In the genomic region with DNA sequence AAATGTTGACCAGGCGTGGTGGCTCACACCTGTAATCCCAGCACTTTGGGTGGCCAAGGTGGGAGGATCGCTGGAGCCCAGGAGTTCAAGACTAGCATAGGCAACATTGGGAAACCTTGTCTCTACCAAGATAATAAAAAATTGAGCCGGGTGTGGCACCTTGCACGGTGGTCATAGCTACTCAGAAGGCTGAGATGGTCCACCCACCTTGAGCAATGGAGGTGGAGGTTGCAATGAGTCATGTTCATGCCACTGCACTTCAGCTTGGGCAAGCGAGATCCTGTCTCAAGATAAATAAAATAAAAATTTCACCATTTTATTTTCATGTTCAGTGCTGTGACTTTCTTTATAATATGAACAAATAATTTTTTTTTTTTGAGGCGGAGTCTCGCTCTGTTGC, we compare ENCODE assay signal across 20 cellular contexts. TPM values are rescaled to one million over a fixed set of nuclear protein-coding genes. Genes with fewer than 3 reads are reported as not detected.
A peak's percentile ranks its signal among the peaks of the same experiment; 100 is the strongest.
DNase-seq lines count a peak whose midpoint lies in the region; ATAC-seq and TF ChIP-seq lines count a peak whose summit lies in the region.
"Had no signal": no experiment of that assay in that cellular context is flagged by ENCODE, and none has a peak within 500 bp of the region (broad histone marks: within the 10 kb centered on the region; RNA-seq: fewer than 3 reads in every experiment).

No MANE protein-coding gene starts in this region.

- POLR2A ChIA-PET in naive thymus-derived CD4-positive, alpha-beta T cell (lab: Charles Lee) = no interaction called here

- H3K9me3 ChIP-seq in GM23248 (ENCODE audit: low read depth) = no peaks in the 10 kb centered on the region
- peaks cover 0 to 6% (median 0%) of the 10 kb centered on the region in 3 experiments for H3K9me3 ChIP-seq in naive thymus-derived CD4-positive, alpha-beta T cell (ENCODE audit: control insufficient read depth in 2 of 3, low read length in 3 of 3)
- H3K9me3 ChIP-seq: ovary had no signal

- no peak overlapping the region for H3K4me3 ChIP-seq in GM23248
- H3K4me3 ChIP-seq in epithelial cell of esophagus (ENCODE audit: low read length) = no peak overlapping the region
- no peak overlapping the region for H3K4me3 ChIP-seq in naive thymus-derived CD4-positive, alpha-beta T cell (ENCODE audit: low read length)
- H3K4me3 ChIP-seq: ovary, tibial nerve had no signal

- no peak overlapping the region for H3K27ac Mint-ChIP-seq in naive thymus-derived CD4-positive, alpha-beta T cell
- H3K27ac Mint-ChIP-seq: activated naive CD8-positive, alpha-beta T cell treated with anti-CD3 and anti-CD28 coated beads, Interleukin-2, amount 10 ng/mL, durations not matched to agents 7 days and 5 days had no signal

- peaks cover 18% of the 10 kb centered on the region for H4K20me1 ChIP-seq in GM23248 (ENCODE audit: insufficient read depth)

- no peaks in the 10 kb centered on the region for H3K27me3 Mint-ChIP-seq in naive thymus-derived CD4-positive, alpha-beta T cell
- H3K27me3 Mint-ChIP-seq: activated naive CD8-positive, alpha-beta T cell treated with anti-CD3 and anti-CD28 coated beads, Interleukin-2, amount 10 ng/mL, durations not matched to agents 7 days and 5 days had no signal

- in situ Hi-C loops in GM23248 (cut with MboI) = no loop called here

- H3K4me2 ChIP-seq in GM23248 (ENCODE audit: unreplicated experiment) = no peak overlapping the region

- peak; percentile 60 for ATAC-seq in naive thymus-derived CD4-positive, alpha-beta T cell
- ATAC-seq in HG03469 (IDR thresholded peaks at IDR 0.05; ENCODE audit: unreplicated experiment) = no peak
- ATAC-seq: left lobe of liver; stimulated activated naive CD8-positive, alpha-beta T cell treated with anti-CD3 and anti-CD28 coated beads, Interleukin-15, Interleukin-2, amounts not matched to agents 100 U/mL and 50 U/mL, for 24 hours had no signal

- intact Hi-C loops in naive thymus-derived CD4-positive, alpha-beta T cell (cut with micrococcal nuclease) = no loop called here

- H3K79me2 ChIP-seq in GM23248 (ENCODE audit: insufficient read depth) = peaks cover 100% of the 10 kb centered on the region

- TF ChIP-seq CTCF in epithelial cell of esophagus (IDR thresholded peaks at IDR 0.05; ENCODE audit: insufficient read depth, low read depth, low read length, missing control alignments) = no peak

- H3K27ac ChIP-seq in GM23248 = no peak overlapping the region
- no peak overlapping the region for H3K27ac ChIP-seq in naive thymus-derived CD4-positive, alpha-beta T cell (ENCODE audit: low read depth, low read length)
- H3K27ac ChIP-seq: brain microvascular endothelial cell, ovary, tibial nerve had no signal

- peaks cover 16% of the 10 kb centered on the region for H3F3A ChIP-seq in GM23248 (ENCODE audit: insufficient read depth)

- H3K4me3 Mint-ChIP-seq in naive thymus-derived CD4-positive, alpha-beta T cell = no peak overlapping the region
- H3K4me3 Mint-ChIP-seq: activated naive CD8-positive, alpha-beta T cell treated with anti-CD3 and anti-CD28 coated beads, Interleukin-2, amount 10 ng/mL, durations not matched to agents 7 days and 5 days had no signal

- DNase-seq in GM23248 (peak; percentile 56), NCI-H226 (peak; percentile 80), epithelial cell of esophagus (ENCODE audit: low read depth) (peak; percentile 96), midbrain (lab: John Stamatoyannopoulos, UW) (no peak)
- no peak for DNase-seq in naive thymus-derived CD4-positive, alpha-beta T cell
- no peak for DNase-seq in activated CD8-positive, alpha-beta memory T cell treated with anti-CD3 and anti-CD28 coated beads, Interleukin-2, amount 50 U/mL, for 48 hours
- DNase-seq in stimulated activated CD4-positive, alpha-beta T cell treated with anti-CD3 and anti-CD28 coated beads, Interleukin-2, amount 100 ng/mL, for 48 hours = no peak
- DNase-seq: activated CD4-positive, alpha-beta T cell treated with anti-CD3 and anti-CD28 coated beads for 1 hour; activated naive CD8-positive, alpha-beta T cell treated with anti-CD3 and anti-CD28 coated beads, Interleukin-2, amount 10 ng/mL, durations not matched to agents 7 days and 5 days; brain microvascular endothelial cell; dermis blood vessel endothelial cell; DND-41; NCI-H1105; NCI-H69; ovary; stimulated activated naive CD8-positive, alpha-beta T cell treated with anti-CD3 and anti-CD28 coated beads, Interleukin-15, Interleukin-2, amounts not matched to agents 100 U/mL and 50 U/mL, for 24 hours; T1000 had no signal

- H3K4me1 Mint-ChIP-seq in naive thymus-derived CD4-positive, alpha-beta T cell = peaks cover 19 to 51% (median 35%) of the 10 kb centered on the region in 7 donors

- H3K4me1 ChIP-seq in GM23248 (ENCODE audit: insufficient read depth) = 0 out of 2 replicates have a peak, but pooled peaks cover 10% of the 10 kb centered on the region
- peaks cover 0 to 5% of the 10 kb centered on the region in 2 donors for H3K4me1 ChIP-seq in naive thymus-derived CD4-positive, alpha-beta T cell (ENCODE audit: control insufficient read depth in 2 of 2, insufficient read depth in 2 of 2, low read length in 2 of 2)

- no peak overlapping the region for H2AFZ ChIP-seq in GM23248

- H3K9me3 Mint-ChIP-seq in naive thymus-derived CD4-positive, alpha-beta T cell = peaks cover 0 to 20% (median 7%) of the 10 kb centered on the region in 11 donors

- no peaks in the 10 kb centered on the region for H3K9me2 ChIP-seq in GM23248 (ENCODE audit: insufficient read depth)

- CTCF ChIA-PET in naive thymus-derived CD4-positive, alpha-beta T cell (lab: Charles Lee) = no interaction called here

- no peaks in the 10 kb centered on the region for H3K27me3 ChIP-seq in GM23248 (replicated peaks; ENCODE audit: insufficient read depth)
- H3K27me3 ChIP-seq in naive thymus-derived CD4-positive, alpha-beta T cell (ENCODE audit: control insufficient read depth in 2 of 2, insufficient read depth in 2 of 2, low read length in 2 of 2) = no peaks in the 10 kb centered on the region
- H3K27me3 ChIP-seq: brain microvascular endothelial cell, ovary, tibial nerve had no signal

- H3K9ac ChIP-seq in GM23248 = no peak overlapping the region

- WGBS in GM23248 (ENCODE audit: low coverage in 1 of 2, low lambda C conversion rate in 2 of 2, missing lambda C conversion rate in 2 of 2), 2 experiments = 87 to 91% methylated on average over 7 of the region's 7 CpGs

- peaks cover 8 to 49% (median 32%) of the 10 kb centered on the region in 5 donors for H3K36me3 Mint-ChIP-seq in naive thymus-derived CD4-positive, alpha-beta T cell

- peaks cover 20% of the 10 kb centered on the region; the same call in 1 of the 2 replicates for H3K36me3 ChIP-seq in GM23248 (ENCODE audit: low read depth)
- no peaks in the 10 kb centered on the region for H3K36me3 ChIP-seq in naive thymus-derived CD4-positive, alpha-beta T cell (ENCODE audit: control insufficient read depth in 2 of 3, insufficient read depth in 3 of 3, low read length in 3 of 3)
- H3K36me3 ChIP-seq: ovary had no signal

RNA-seq across cellular contexts. Expression of gene MAPK6, which starts 12.5 kb away (rescaled TPM):
- 55.4 and 69.3 TPM in 2 replicates for total RNA-seq in GM23248 (2014; rRNA removed; shearing (Covaris generic))
- polyA plus RNA-seq in GM23248 (2016; fragmentation: Nextera tagmentation; extraction: Ambion mirVana) = 36.0 and 36.5 TPM in 2 replicates
- 10 to 100 TPM; 19.2 to 44.1 (median 25.3) TPM for total RNA-seq in naive thymus-derived CD4-positive, alpha-beta T cell
- polyA plus RNA-seq in naive thymus-derived CD4-positive, alpha-beta T cell = 1 to 10 TPM; 5.1 to 6.0 TPM

RNA-seq across cellular contexts. Expression of gene LEO1, which starts 60.0 kb away (rescaled TPM):
- total RNA-seq in GM23248 (2014; rRNA removed; shearing (Covaris generic)) = 28.1 and 33.6 TPM in 2 replicates
- polyA plus RNA-seq in GM23248 (2016; fragmentation: Nextera tagmentation; extraction: Ambion mirVana) = 34.1 and 36.0 TPM in 2 replicates
- total RNA-seq in naive thymus-derived CD4-positive, alpha-beta T cell = 10 to 100 TPM in 3 of 5 experiments, 1 to 10 TPM in 2; 9.2 to 30.1 (median 19.3) TPM
- 10 to 100 TPM; 16.5 to 33.2 TPM for polyA plus RNA-seq in naive thymus-derived CD4-positive, alpha-beta T cell

Comparison
In these comparisons a context has a peak if more than half of its experiments do, and no peak if none do; other contexts are left out.
1. DNase-seq: peak in GM23248 (single experiment), NCI-H226 (single experiment) and epithelial cell of esophagus (single experiment); none in naive thymus-derived CD4-positive, alpha-beta T cell (0 of 9), activated CD8-positive, alpha-beta memory T cell treated with anti-CD3 and anti-CD28 coated beads, Interleukin-2, amount 50 U/mL, for 48 hours (single experiment), stimulated activated CD4-positive, alpha-beta T cell treated with anti-CD3 and anti-CD28 coated beads, Interleukin-2, amount 100 ng/mL, for 48 hours (0 of 2) and midbrain (single experiment).